1 cellular context compared by ENCODE assay signal in the genomic region with DNA sequence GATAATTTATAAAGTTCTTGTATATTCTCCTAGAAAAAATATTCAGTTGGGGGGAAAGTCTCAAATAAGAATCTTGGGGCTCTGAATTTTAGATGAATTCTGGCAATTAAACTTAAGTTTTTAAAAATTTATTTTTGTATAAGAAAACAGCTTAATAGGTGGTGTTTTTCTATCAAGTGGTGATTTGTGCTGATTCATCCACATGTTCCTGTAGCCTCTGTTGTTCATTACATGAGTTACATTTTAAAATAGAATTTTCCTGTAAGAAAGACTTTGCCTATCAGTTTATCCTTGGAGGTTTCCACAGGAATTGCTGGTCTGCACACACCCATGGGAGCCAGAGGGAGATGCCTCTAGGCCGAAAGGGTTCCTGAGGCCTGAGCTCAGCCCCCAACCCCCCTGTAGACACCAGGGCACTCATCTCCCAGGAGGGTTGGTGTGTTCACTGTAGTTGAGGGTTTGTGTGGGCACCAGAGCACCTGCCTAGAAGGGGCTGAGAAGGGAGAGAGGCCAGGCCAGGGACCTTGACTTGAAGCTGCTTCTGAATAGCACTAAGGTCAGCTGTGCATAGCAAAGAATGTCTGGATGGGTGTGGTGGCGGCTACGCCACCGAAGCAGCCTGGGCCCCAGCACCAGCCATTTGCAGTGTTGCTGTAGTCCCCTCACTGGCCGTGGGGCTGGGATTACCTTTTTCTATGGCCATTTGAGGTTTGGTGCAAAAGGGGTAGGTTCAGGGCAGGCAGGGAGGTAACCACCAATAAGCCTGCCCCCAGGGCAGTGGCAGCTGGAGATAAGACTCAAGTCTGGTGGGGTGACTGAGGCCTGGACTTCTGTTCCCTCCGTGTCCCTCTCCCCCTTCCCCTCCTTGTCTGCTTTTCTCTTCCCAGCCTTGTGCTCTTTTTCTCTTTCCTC.
TF ChIP-seq lines count a peak whose summit lies in the region.

No MANE protein-coding gene starts in this region.

TF ChIP-seq in K562, 482 proteins besides CTCF, POLR2A, EP300 and RAD21 (continued from another document):
- TF ChIP-seq NR4A1 (CRISPR knock-in tag; IDR thresholded peaks at IDR 0.05): no peak
- TF ChIP-seq NR4A1 (tag; IDR thresholded peaks at IDR 0.05): peak; percentile 90
- 0 out of 2 replicates have a peak, but pooled peaks have one; percentile 36 for TF ChIP-seq ZKSCAN1 (IDR thresholded peaks at IDR 0.05; ENCODE audit: low read depth, low read length)
- peak; percentile 41; the same call in 1 of the 2 replicates for TF ChIP-seq CC2D1A (IDR thresholded peaks at IDR 0.05)
- 0 out of 2 replicates have a peak, but pooled peaks have one; percentile 54 for TF ChIP-seq ELF4 (CRISPR knock-in tag; IDR thresholded peaks at IDR 0.05)
- TF ChIP-seq SMARCE1 (IDR thresholded peaks at IDR 0.05): peak; percentile 59; the same call in 1 of the 2 replicates
- TF ChIP-seq TAF1 (IDR thresholded peaks at IDR 0.05; ENCODE audit: control insufficient read depth, extremely low read depth, insufficient read depth, low read length, severe bottlenecking): no peak
- peak; percentile 68 for TF ChIP-seq NFE2 (IDR thresholded peaks at IDR 0.05; ENCODE audit: low read depth)
- TF ChIP-seq ZBTB1 (CRISPR knock-in tag; IDR thresholded peaks at IDR 0.05; ENCODE audit: borderline replicate concordance, low read depth): no peak
- no peak for TF ChIP-seq ZNF586 (CRISPR knock-in tag; conservative IDR thresholded peaks at IDR 0.05)
- no peak for TF ChIP-seq ZNF57 (CRISPR knock-in tag; IDR thresholded peaks at IDR 0.05)
- peak; percentile 72 for TF ChIP-seq NCOR1 (IDR thresholded peaks at IDR 0.05)
- peak in 1 of 2 experiments; percentile 59; a peak in 1 of 4 replicates for TF ChIP-seq HDAC1 (IDR thresholded peaks at IDR 0.05)
- TF ChIP-seq CBFA2T2 (conservative IDR thresholded peaks at IDR 0.05): peak; percentile 57
- peak in 1 of 3 experiments; percentile 84 for TF ChIP-seq YY1 (IDR thresholded peaks at IDR 0.05; ENCODE audit: borderline replicate concordance in 1 of 3, control insufficient read depth in 1 of 3, extremely low read depth in 1 of 3, insufficient read depth in 3 of 3, insufficient read length in 1 of 3, insufficient replicate concordance in 2 of 3, low read depth in 1 of 3, low read length in 2 of 3)
- TF ChIP-seq, protein P1, sequence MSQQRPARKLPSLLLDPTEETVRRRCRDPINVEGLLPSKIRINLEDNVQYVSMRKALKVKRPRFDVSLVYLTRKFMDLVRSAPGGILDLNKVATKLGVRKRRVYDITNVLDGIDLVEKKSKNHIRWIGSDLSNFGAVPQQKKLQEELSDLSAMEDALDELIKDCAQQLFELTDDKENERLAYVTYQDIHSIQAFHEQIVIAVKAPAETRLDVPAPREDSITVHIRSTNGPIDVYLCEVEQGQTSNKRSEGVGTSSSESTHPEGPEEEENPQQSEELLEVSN (IDR thresholded peaks at IDR 0.05; ENCODE audit: borderline replicate concordance in 1 of 2, extremely low read depth in 1 of 2, insufficient read depth in 1 of 2, insufficient read length in 1 of 2, low read depth in 1 of 2, low read length in 1 of 2, poor library complexity in 1 of 2, severe bottlenecking in 1 of 2): peak; percentile 13 to 25
- peak; percentile 36 for TF ChIP-seq CXXC5 (CRISPR knock-in tag; IDR thresholded peaks at IDR 0.05)
- TF ChIP-seq ZNF134 (CRISPR knock-in tag; conservative IDR thresholded peaks at IDR 0.05): peak; percentile 43; the same call in 1 of the 2 replicates
- peak; percentile 25 to 35; a peak in 1 of 4 replicates for TF ChIP-seq MAZ (CRISPR knock-in tag; conservative IDR thresholded peaks at IDR 0.05 in 1 of 2, IDR thresholded peaks at IDR 0.05 in 1 of 2)
- TF ChIP-seq MEF2D (tag; conservative IDR thresholded peaks at IDR 0.05; ENCODE audit: low read depth): 0 out of 2 replicates have a peak, but pooled peaks have one; percentile 60
- no peak for TF ChIP-seq CBX1 (IDR thresholded peaks at IDR 0.05; ENCODE audit: low read depth)
- no peak for TF ChIP-seq ZNF75A (CRISPR knock-in tag; IDR thresholded peaks at IDR 0.05)
TF ChIP-seq in K562: peak in this region for 75.
